ENCODE assay signal across 3 cellular contexts in genomic region chr17:18371455-18371854, GRCh38.
TF ChIP-seq lines count a peak whose summit lies in the region.

No MANE protein-coding gene starts in this region.

TF ChIP-seq in A549, 52 proteins besides CTCF, POLR2A, EP300 and RAD21:
- TF ChIP-seq JUNB (IDR thresholded peaks at IDR 0.05) (no peak), MAFK (IDR thresholded peaks at IDR 0.05; ENCODE audit: partially characterized antibody) (peak; percentile 43)

TF ChIP-seq in IMR-90, 13 proteins besides CTCF, POLR2A, EP300 and RAD21:
- no peak for TF ChIP-seq RCOR1 (IDR thresholded peaks at IDR 0.05; ENCODE audit: insufficient replicate concordance, low read length)
- TF ChIP-seq RFX5 (IDR thresholded peaks at IDR 0.05; ENCODE audit: low read depth, low read length), result no peak
- TF ChIP-seq FOS (IDR thresholded peaks at IDR 0.05; ENCODE audit: low read depth, low read length), result no peak
- no peak for TF ChIP-seq USF2 (IDR thresholded peaks at IDR 0.05; ENCODE audit: low read depth, low read length)

TF ChIP-seq in GM12878, 131 proteins besides CTCF, POLR2A, EP300 and RAD21 (continues in another document):
- TF ChIP-seq TCF7 (IDR thresholded peaks at IDR 0.05; ENCODE audit: borderline replicate concordance) (no peak), BCL11A (IDR thresholded peaks at IDR 0.05; ENCODE audit: low read depth, low read length) (peak; percentile 96), NR2F1 (conservative IDR thresholded peaks at IDR 0.05) (peak; percentile 70), CUX1 (IDR thresholded peaks at IDR 0.05; ENCODE audit: insufficient replicate concordance, low read depth, low read length) (no peak), MYB (IDR thresholded peaks at IDR 0.05; ENCODE audit: borderline replicate concordance, low read depth, low read length) (no peak), WRNIP1 (IDR thresholded peaks at IDR 0.05; ENCODE audit: borderline replicate concordance, low read depth, low read length) (no peak), CEBPB (IDR thresholded peaks at IDR 0.05; ENCODE audit: borderline replicate concordance in 1 of 2, low read depth in 2 of 2, low read length in 2 of 2) (no peak), MEF2B (IDR thresholded peaks at IDR 0.05; ENCODE audit: partially characterized antibody, poor library complexity, severe bottlenecking) (peak; percentile 11), SMAD5 (IDR thresholded peaks at IDR 0.05; ENCODE audit: low read depth) (no peak), PAX8 (IDR thresholded peaks at IDR 0.05) (no peak), IKZF1 (conservative IDR thresholded peaks at IDR 0.05) (peak; percentile 20; the same call in 1 of the 2 replicates), PAX5 (IDR thresholded peaks at IDR 0.05; ENCODE audit: borderline replicate concordance, low read depth, low read length) (peak; percentile 79), CHD1 (IDR thresholded peaks at IDR 0.05; ENCODE audit: low read depth, low read length) (no peak), ZNF217 (IDR thresholded peaks at IDR 0.05) (no peak), HDGF (IDR thresholded peaks at IDR 0.05) (no peak), USF1 (IDR thresholded peaks at IDR 0.05; ENCODE audit: borderline replicate concordance, extremely low read length, insufficient read depth, low read depth, low read length) (no peak), JUNB (IDR thresholded peaks at IDR 0.05) (peak; percentile 67), POU2F2 (IDR thresholded peaks at IDR 0.05; ENCODE audit: borderline replicate concordance, low read depth, low read length) (no peak), RELB (IDR thresholded peaks at IDR 0.05; ENCODE audit: low read depth) (no peak), BACH1 (IDR thresholded peaks at IDR 0.05; ENCODE audit: borderline replicate concordance) (peak; percentile 72; the same call in 1 of the 2 replicates), ATF7 (IDR thresholded peaks at IDR 0.05; ENCODE audit: low read depth) (peak; percentile 48), RUNX3 (IDR thresholded peaks at IDR 0.05; ENCODE audit: low read length) (peak; percentile 89), MTA3 (IDR thresholded peaks at IDR 0.05; ENCODE audit: borderline replicate concordance, low read length) (no peak), MTA2 (IDR thresholded peaks at IDR 0.05; ENCODE audit: low read depth) (peak; percentile 96), ATF2 (IDR thresholded peaks at IDR 0.05; ENCODE audit: low read length) (no peak), IKZF2 (IDR thresholded peaks at IDR 0.05) (peak; percentile 19 to 37; a peak in 1 of 4 replicates), BMI1 (IDR thresholded peaks at IDR 0.05; ENCODE audit: borderline replicate concordance) (0 out of 2 replicates have a peak, but pooled peaks have one; percentile 7), JUND (IDR thresholded peaks at IDR 0.05; ENCODE audit: low read depth, low read length) (peak; percentile 60; the same call in 1 of the 2 replicates), SREBF2 (IDR thresholded peaks at IDR 0.05; ENCODE audit: low read length) (no peak), MLLT1 (IDR thresholded peaks at IDR 0.05) (peak; percentile 55), POLR2AphosphoS5 (IDR thresholded peaks at IDR 0.05; ENCODE audit: low read length) (no peak), POLR2AphosphoS2 (IDR thresholded peaks at IDR 0.05; ENCODE audit: low read depth, low read length) (no peak), PBX3 (IDR thresholded peaks at IDR 0.05; ENCODE audit: insufficient replicate concordance, low read depth, low read length) (peak; percentile 41), NFXL1 (IDR thresholded peaks at IDR 0.05; ENCODE audit: borderline replicate concordance) (no peak), STAT3 (IDR thresholded peaks at IDR 0.05; ENCODE audit: low read depth, low read length) (no peak), DPF2 (IDR thresholded peaks at IDR 0.05) (peak; percentile 52; the same call in 1 of the 2 replicates)
- TF ChIP-seq, protein P1, sequence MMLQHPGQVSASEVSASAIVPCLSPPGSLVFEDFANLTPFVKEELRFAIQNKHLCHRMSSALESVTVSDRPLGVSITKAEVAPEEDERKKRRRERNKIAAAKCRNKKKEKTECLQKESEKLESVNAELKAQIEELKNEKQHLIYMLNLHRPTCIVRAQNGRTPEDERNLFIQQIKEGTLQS (IDR thresholded peaks at IDR 0.05; ENCODE audit: borderline replicate concordance, extremely low read depth, low read depth, low read length), result no peak
- TF ChIP-seq, protein P2, sequence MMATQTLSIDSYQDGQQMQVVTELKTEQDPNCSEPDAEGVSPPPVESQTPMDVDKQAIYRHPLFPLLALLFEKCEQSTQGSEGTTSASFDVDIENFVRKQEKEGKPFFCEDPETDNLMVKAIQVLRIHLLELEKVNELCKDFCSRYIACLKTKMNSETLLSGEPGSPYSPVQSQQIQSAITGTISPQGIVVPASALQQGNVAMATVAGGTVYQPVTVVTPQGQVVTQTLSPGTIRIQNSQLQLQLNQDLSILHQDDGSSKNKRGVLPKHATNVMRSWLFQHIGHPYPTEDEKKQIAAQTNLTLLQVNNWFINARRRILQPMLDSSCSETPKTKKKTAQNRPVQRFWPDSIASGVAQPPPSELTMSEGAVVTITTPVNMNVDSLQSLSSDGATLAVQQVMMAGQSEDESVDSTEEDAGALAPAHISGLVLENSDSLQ (IDR thresholded peaks at IDR 0.05), result peak; percentile 87
- TF ChIP-seq, protein P3, sequence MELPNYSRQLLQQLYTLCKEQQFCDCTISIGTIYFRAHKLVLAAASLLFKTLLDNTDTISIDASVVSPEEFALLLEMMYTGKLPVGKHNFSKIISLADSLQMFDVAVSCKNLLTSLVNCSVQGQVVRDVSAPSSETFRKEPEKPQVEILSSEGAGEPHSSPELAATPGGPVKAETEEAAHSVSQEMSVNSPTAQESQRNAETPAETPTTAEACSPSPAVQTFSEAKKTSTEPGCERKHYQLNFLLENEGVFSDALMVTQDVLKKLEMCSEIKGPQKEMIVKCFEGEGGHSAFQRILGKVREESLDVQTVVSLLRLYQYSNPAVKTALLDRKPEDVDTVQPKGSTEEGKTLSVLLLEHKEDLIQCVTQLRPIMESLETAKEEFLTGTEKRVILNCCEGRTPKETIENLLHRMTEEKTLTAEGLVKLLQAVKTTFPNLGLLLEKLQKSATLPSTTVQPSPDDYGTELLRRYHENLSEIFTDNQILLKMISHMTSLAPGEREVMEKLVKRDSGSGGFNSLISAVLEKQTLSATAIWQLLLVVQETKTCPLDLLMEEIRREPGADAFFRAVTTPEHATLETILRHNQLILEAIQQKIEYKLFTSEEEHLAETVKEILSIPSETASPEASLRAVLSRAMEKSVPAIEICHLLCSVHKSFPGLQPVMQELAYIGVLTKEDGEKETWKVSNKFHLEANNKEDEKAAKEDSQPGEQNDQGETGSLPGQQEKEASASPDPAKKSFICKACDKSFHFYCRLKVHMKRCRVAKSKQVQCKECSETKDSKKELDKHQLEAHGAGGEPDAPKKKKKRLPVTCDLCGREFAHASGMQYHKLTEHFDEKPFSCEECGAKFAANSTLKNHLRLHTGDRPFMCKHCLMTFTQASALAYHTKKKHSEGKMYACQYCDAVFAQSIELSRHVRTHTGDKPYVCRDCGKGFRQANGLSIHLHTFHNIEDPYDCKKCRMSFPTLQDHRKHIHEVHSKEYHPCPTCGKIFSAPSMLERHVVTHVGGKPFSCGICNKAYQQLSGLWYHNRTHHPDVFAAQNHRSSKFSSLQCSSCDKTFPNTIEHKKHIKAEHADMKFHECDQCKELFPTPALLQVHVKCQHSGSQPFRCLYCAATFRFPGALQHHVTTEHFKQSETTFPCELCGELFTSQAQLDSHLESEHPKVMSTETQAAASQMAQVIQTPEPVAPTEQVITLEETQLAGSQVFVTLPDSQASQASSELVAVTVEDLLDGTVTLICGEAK (IDR thresholded peaks at IDR 0.05; ENCODE audit: borderline replicate concordance), result no peak
- TF ChIP-seq, protein P4, sequence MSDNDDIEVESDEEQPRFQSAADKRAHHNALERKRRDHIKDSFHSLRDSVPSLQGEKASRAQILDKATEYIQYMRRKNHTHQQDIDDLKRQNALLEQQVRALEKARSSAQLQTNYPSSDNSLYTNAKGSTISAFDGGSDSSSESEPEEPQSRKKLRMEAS (IDR thresholded peaks at IDR 0.05; ENCODE audit: low read depth, low read length), result no peak
